36 cellular contexts compared by ENCODE assay signal in genomic region chr1:60740154-60740553, GRCh38.
"Had no signal": no experiment of that assay in that cellular context is flagged by ENCODE, and none has a peak within 500 bp of the region (broad histone marks: within the 10 kb centered on the region; RNA-seq: fewer than 3 reads in every experiment).

No MANE protein-coding gene starts in this region.

- DNase-seq: Karpas-422, Kasumi-1, MG63, MM.1S, MV-4-11, NCI-H1048, NCI-H1092, NCI-H1092 treated with DMSO at 0.1 percent for 48 hours, NCI-H1105, NCI-H1105 treated with DMSO at 0.1 percent for 48 hours, NCI-H1417, NCI-H1417 treated with DMSO at 0.1 percent for 48 hours, NCI-H1436, NCI-H1436 treated with DMSO at 0.1 percent for 48 hours, NCI-H146, NCI-H1694, NCI-H1694 treated with DMSO at 0.1 percent for 48 hours, NCI-H187, NCI-H187 treated with DMSO at 0.1 percent for 48 hours, NCI-H1930, NCI-H2029, NCI-H2029 treated with DMSO at 0.1 percent for 48 hours, NCI-H2081, NCI-H2081 treated with DMSO at 0.1 percent for 48 hours, NCI-H2107, NCI-H2171, NCI-H2171 treated with DMSO at 0.1 percent for 48 hours, NCI-H2227 treated with DMSO at 0.1 percent for 48 hours, NCI-H345, NCI-H446, NCI-H446 treated with DMSO at 0.1 percent for 48 hours, NCI-H510A, NCI-H510A treated with DMSO at 0.1 percent for 48 hours, NCI-H524, NCI-H524 treated with DMSO at 0.1 percent for 48 hours had no signal

- H3K36me3 ChIP-seq: MG63 had no signal

- H3K27me3 ChIP-seq: MG63 had no signal

- H3K4me3 ChIP-seq: MG63 had no signal

- H3K27ac ChIP-seq: KMS-11 had no signal

- H3K9me3 ChIP-seq: MG63 had no signal
